Comparison of ENCODE assay signal across 1 cellular context in genomic region chr1:15068997-15069396, GRCh38.
TF ChIP-seq lines count a peak whose summit lies in the region.

No MANE protein-coding gene starts in this region.

TF ChIP-seq in K562, 482 proteins besides CTCF, POLR2A, EP300 and RAD21 (continued from another document):
- no peak for TF ChIP-seq ZNF518B (CRISPR knock-in tag; IDR thresholded peaks at IDR 0.05)
- no peak for TF ChIP-seq LARP7 (IDR thresholded peaks at IDR 0.05)
- no peak for TF ChIP-seq PYGO2 (tag; IDR thresholded peaks at IDR 0.05)
- TF ChIP-seq ZBTB17 (CRISPR knock-in tag; IDR thresholded peaks at IDR 0.05), result peak; percentile 95
- no peak for TF ChIP-seq JUND (IDR thresholded peaks at IDR 0.05; ENCODE audit: borderline replicate concordance, low read depth, low read length)
- TF ChIP-seq JUND (tag; IDR thresholded peaks at IDR 0.05; ENCODE audit: borderline replicate concordance, low read depth, low read length), result no peak
- TF ChIP-seq, protein P1, sequence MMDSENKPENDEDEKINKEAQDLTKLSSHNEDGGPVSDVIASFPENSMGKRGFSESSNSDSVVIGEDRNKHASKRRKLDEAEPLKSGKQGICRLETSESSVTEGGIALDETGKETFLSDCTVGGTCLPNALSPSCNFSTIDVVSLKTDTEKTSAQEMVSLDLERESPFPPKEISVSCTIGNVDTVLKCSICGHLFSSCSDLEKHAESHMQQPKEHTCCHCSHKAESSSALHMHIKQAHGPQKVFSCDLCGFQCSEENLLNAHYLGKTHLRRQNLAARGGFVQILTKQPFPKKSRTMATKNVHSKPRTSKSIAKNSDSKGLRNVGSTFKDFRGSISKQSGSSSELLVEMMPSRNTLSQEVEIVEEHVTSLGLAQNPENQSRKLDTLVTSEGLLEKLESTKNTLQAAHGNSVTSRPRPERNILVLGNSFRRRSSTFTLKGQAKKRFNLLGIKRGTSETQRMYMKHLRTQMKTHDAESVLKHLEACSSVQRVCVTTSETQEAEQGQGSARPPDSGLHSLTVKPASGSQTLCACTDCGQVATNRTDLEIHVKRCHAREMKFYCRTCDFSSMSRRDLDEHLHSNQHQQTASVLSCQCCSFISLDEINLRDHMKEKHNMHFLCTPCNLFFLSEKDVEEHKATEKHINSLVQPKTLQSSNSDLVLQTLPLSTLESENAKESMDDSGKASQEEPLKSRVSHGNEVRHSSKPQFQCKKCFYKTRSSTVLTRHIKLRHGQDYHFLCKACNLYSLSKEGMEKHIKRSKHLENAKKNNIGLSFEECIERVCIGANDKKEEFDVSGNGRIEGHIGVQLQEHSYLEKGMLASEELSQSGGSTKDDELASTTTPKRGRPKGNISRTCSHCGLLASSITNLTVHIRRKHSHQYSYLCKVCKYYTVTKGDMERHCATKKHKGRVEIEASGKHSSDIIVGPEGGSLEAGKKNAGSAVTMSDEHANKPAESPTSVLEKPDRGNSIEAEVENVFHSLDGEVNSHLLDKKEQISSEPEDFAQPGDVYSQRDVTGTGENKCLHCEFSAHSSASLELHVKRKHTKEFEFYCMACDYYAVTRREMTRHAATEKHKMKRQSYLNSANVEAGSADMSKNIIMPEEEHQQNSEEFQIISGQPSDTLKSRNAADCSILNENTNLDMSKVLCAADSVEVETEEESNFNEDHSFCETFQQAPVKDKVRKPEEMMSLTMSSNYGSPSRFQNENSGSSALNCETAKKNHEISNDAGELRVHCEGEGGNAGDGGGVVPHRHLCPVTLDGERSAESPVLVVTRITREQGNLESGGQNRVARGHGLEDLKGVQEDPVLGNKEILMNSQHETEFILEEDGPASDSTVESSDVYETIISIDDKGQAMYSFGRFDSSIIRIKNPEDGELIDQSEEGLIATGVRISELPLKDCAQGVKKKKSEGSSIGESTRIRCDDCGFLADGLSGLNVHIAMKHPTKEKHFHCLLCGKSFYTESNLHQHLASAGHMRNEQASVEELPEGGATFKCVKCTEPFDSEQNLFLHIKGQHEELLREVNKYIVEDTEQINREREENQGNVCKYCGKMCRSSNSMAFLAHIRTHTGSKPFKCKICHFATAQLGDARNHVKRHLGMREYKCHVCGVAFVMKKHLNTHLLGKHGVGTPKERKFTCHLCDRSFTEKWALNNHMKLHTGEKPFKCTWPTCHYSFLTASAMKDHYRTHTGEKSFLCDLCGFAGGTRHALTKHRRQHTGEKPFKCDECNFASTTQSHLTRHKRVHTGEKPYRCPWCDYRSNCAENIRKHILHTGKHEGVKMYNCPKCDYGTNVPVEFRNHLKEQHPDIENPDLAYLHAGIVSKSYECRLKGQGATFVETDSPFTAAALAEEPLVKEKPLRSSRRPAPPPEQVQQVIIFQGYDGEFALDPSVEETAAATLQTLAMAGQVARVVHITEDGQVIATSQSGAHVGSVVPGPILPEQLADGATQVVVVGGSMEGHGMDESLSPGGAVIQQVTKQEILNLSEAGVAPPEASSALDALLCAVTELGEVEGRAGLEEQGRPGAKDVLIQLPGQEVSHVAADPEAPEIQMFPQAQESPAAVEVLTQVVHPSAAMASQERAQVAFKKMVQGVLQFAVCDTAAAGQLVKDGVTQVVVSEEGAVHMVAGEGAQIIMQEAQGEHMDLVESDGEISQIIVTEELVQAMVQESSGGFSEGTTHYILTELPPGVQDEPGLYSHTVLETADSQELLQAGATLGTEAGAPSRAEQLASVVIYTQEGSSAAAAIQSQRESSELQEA (IDR thresholded peaks at IDR 0.05; ENCODE audit: low read depth), result no peak
- TF ChIP-seq ZKSCAN1 (IDR thresholded peaks at IDR 0.05; ENCODE audit: low read depth, low read length), result no peak
